In genomic region chr13:113450348-113450744, GRCh38 we compare ENCODE assay signal across 8 cellular contexts. TPM values are rescaled to one million over a fixed set of nuclear protein-coding genes. Genes with fewer than 3 reads are reported as not detected.
DNase-seq lines count a peak whose midpoint lies in the region; ATAC-seq and TF ChIP-seq lines count a peak whose summit lies in the region.
"Not testable (repeated sequence)": the region's sequence is repeated elsewhere in the genome, so short reads cannot be mapped to it uniquely, and the experiment has no call there.

No MANE protein-coding gene starts in this region.

- not testable (repeated sequence) for H3K9me3 ChIP-seq in BLaER1; PC-3 (ENCODE audit: low read length); WERI-Rb-1 (ENCODE audit: severe bottlenecking); right cardiac atrium (ENCODE audit: control insufficient read depth, low read length); upper lobe of right lung

- H3K27me3 Mint-ChIP-seq in MCF 10A (ENCODE audit: insufficient read depth, unreplicated experiment); neural crest cell (ENCODE audit: low read depth): not testable (repeated sequence)

- H3K4me3 ChIP-seq in BLaER1, result peak overlapping the region; percentile 65
- H3K4me3 ChIP-seq in KMS-11 (IDR thresholded peaks at IDR 0.05; ENCODE audit: insufficient read depth, low read depth, low read length); WERI-Rb-1 (ENCODE audit: low read depth, low read length); upper lobe of right lung: not testable (repeated sequence)
- peak overlapping the region; percentile 71; the same call in 1 of the 2 replicates for H3K4me3 ChIP-seq in PC-3 (ENCODE audit: low read length)
- peak overlapping the region; percentile 22 for H3K4me3 ChIP-seq in right cardiac atrium (ENCODE audit: low read length)

- peak overlapping the region; percentile 69; the same call in 1 of the 2 replicates for H2AFZ ChIP-seq in KMS-11 (ENCODE audit: low read depth)
- H2AFZ ChIP-seq in PC-3 (ENCODE audit: low read length), result not testable (repeated sequence)

- H3K4me3 Mint-ChIP-seq in MCF 10A (ENCODE audit: unreplicated experiment), result peak overlapping the region; percentile 85
- H3K4me3 Mint-ChIP-seq in neural crest cell, result not testable (repeated sequence)

- H3K27ac Mint-ChIP-seq in MCF 10A (ENCODE audit: low read depth, unreplicated experiment), result not testable (repeated sequence)
- peak overlapping the region; percentile 31 for H3K27ac Mint-ChIP-seq in neural crest cell (ENCODE audit: unreplicated experiment)

- H3K4me2 ChIP-seq in BLaER1, result peak overlapping the region; percentile 94
- H3K4me2 ChIP-seq in KMS-11, result peak overlapping the region; percentile 78
- H3K4me2 ChIP-seq in PC-3 (ENCODE audit: low read length), result peak overlapping the region; percentile 97

- H4K20me1 ChIP-seq in BLaER1; KMS-11 (ENCODE audit: insufficient read depth); PC-3 (ENCODE audit: low read length): not testable (repeated sequence)

- not testable (repeated sequence) for BruUV-seq in PC-3 (replicated peaks; lab: Mats Ljungman, UMichigan); MCF 10A (replicated peaks; lab: Mats Ljungman, UMichigan)

- intact Hi-C loops in PC-3 (cut with micrococcal nuclease); MCF 10A (cut with micrococcal nuclease); upper lobe of right lung (cut with DNase I): not testable (repeated sequence)
- intact Hi-C loops in right cardiac atrium (cut with DNase I), result loop anchor here in 2 of 4 donors (5.0 to 10.0 kb wide), 2 partner anchors 48 to 114 kb away; no protein-coding TSS in a partner anchor

- not testable (repeated sequence) for ATAC-seq in PC-3, right cardiac atrium, upper lobe of right lung

- H3K36me3 Mint-ChIP-seq in MCF 10A (ENCODE audit: insufficient read depth, unreplicated experiment), result peaks cover 25% of the 10 kb centered on the region
- H3K36me3 Mint-ChIP-seq in neural crest cell (ENCODE audit: low read depth), result not testable (repeated sequence)

- not testable (repeated sequence) for H3F3A ChIP-seq in PC-3 (ENCODE audit: low read length, unreplicated experiment)

- not testable (repeated sequence) for TF ChIP-seq CTCF in KMS-11 (conservative IDR thresholded peaks at IDR 0.05; ENCODE audit: low read depth, low read length); PC-3 (conservative IDR thresholded peaks at IDR 0.05; ENCODE audit: low read depth, low read length); WERI-Rb-1 (IDR thresholded peaks at IDR 0.05; ENCODE audit: low read depth, low read length); MCF 10A (IDR thresholded peaks at IDR 0.05; ENCODE audit: unreplicated experiment); neural crest cell (conservative IDR thresholded peaks at IDR 0.05); upper lobe of right lung (IDR thresholded peaks at IDR 0.05)

- WGBS in right cardiac atrium, result 60% methylated on average over 9 of the region's 9 CpGs

- not testable (repeated sequence) for H3K4me1 Mint-ChIP-seq in MCF 10A (ENCODE audit: insufficient read depth, unreplicated experiment); neural crest cell

- H3K9me2 ChIP-seq in PC-3 (replicated peaks; ENCODE audit: low read length), result not testable (repeated sequence)

- H3K9me3 Mint-ChIP-seq in MCF 10A (ENCODE audit: unreplicated experiment); neural crest cell: not testable (repeated sequence)

- H3K27ac ChIP-seq in BLaER1 (peak overlapping the region; percentile 97), PC-3 (ENCODE audit: low read length) (0 out of 2 replicates have a peak overlapping the region, but pooled peaks have one; percentile 86), WERI-Rb-1 (peak overlapping the region; percentile 66)
- not testable (repeated sequence) for H3K27ac ChIP-seq in KMS-11; right cardiac atrium (ENCODE audit: low read length); upper lobe of right lung

- H3K79me2 ChIP-seq in KMS-11 (ENCODE audit: insufficient read depth, low read depth); PC-3 (ENCODE audit: low read length): not testable (repeated sequence)

- H3K4me1 ChIP-seq in BLaER1 (peaks cover 88% of the 10 kb centered on the region), KMS-11 (ENCODE audit: low read depth, poor library complexity, severe bottlenecking) (peaks cover 19% of the 10 kb centered on the region), PC-3 (ENCODE audit: insufficient read depth, low read length) (peaks cover 13% of the 10 kb centered on the region)
- not testable (repeated sequence) for H3K4me1 ChIP-seq in right cardiac atrium (ENCODE audit: control insufficient read depth, insufficient read depth, low read length); upper lobe of right lung

- H3K9ac ChIP-seq in BLaER1, result peak overlapping the region; percentile 80
- H3K9ac ChIP-seq in KMS-11, result not testable (repeated sequence)
- H3K9ac ChIP-seq in PC-3 (ENCODE audit: low read length), result peak overlapping the region; percentile 79; the same call in 1 of the 2 replicates

- not testable (repeated sequence) for H3K27me3 ChIP-seq in BLaER1; KMS-11 (ENCODE audit: insufficient read depth, low read depth); PC-3 (ENCODE audit: low read length); WERI-Rb-1 (ENCODE audit: insufficient read depth, low read depth, severe bottlenecking); right cardiac atrium (ENCODE audit: control insufficient read depth, insufficient read depth); upper lobe of right lung

- peaks cover 14% of the 10 kb centered on the region for H3K36me3 ChIP-seq in BLaER1
- H3K36me3 ChIP-seq in KMS-11 (ENCODE audit: insufficient read depth); PC-3 (ENCODE audit: low read depth, low read length); WERI-Rb-1; upper lobe of right lung: not testable (repeated sequence)

- POLR2A ChIA-PET in PC-3 (lab: Charles Lee; ENCODE audit: unreplicated experiment), result not testable (repeated sequence)
- POLR2A ChIA-PET in MCF 10A (lab: Yijun Ruan, JAX), result interaction anchor here (0.6 to 1.2 kb wide), 4 partner anchors 21 to 40 kb away, joined by 3 to 5 read pairs (median 4); partner anchors contain the start of gene DCUN1D2

- DNase-seq in PC-3; WERI-Rb-1; MCF 10A (ENCODE audit: unreplicated experiment); right cardiac atrium; neural crest cell (ENCODE audit: low read depth, low spot score): not testable (repeated sequence)
- peak; percentile 18 for DNase-seq in upper lobe of right lung

- CTCF ChIA-PET in PC-3 (lab: Charles Lee), result not testable (repeated sequence)
- CTCF ChIA-PET in MCF 10A (lab: Yijun Ruan, JAX), result interaction anchor here (0.6 to 1.0 kb wide), 2 partner anchors 19 to 28 kb away, joined by 3 to 5 read pairs; no protein-coding TSS in a partner anchor

RNA-seq across cellular contexts. Expression of gene ADPRHL1, which starts 2.9 kb away (rescaled TPM):
- total RNA-seq in PC-3 (2014; rRNA removed) (9.7 and 10.3 TPM in 2 replicates), MCF 10A (2022) (2.6 and 4.3 TPM in 2 replicates), right cardiac atrium (100 to 1,000 TPM; 320 to 446 (median 375) TPM), neural crest cell (2.8 TPM in 2 replicates), upper lobe of right lung (1.9 TPM)
- polyA plus RNA-seq in right cardiac atrium, result 280 TPM

RNA-seq across cellular contexts. Expression of gene DCUN1D2, which starts 40.2 kb away (rescaled TPM):
- 11.6 and 15.0 TPM in 2 replicates for total RNA-seq in PC-3 (2014; rRNA removed)
- 20.4 and 22.0 TPM in 2 replicates for total RNA-seq in MCF 10A (2022)
- 100 to 1,000 TPM; 124 to 160 (median 142) TPM for total RNA-seq in right cardiac atrium
- polyA plus RNA-seq in right cardiac atrium, result 91.6 TPM
- total RNA-seq in neural crest cell, result 32.1 and 33.9 TPM in 2 replicates
- 24.6 TPM for total RNA-seq in upper lobe of right lung

Comparison
In these comparisons a context has a peak if more than half of its experiments do, and no peak if none do; other contexts are left out.
1. RNA of gene ADPRHL1, which starts 2.9 kb away (total RNA-seq): 320 to 446 TPM in right cardiac atrium; 9.7 to 10.3 TPM in PC-3, 2.8 TPM in neural crest cell, 2.6 to 4.3 TPM in MCF 10A and 1.9 TPM in upper lobe of right lung (single experiment); every median in the first group is over 10 times any median in the second.
2. Peak in every context shown above with its lines, with median percentiles within 50 percentile points of each other: H3K4me2 ChIP-seq.